In genomic region chr4:44738615-44739014, GRCh38 we compare ENCODE assay signal across 11 cellular contexts. TPM values are rescaled to one million over a fixed set of nuclear protein-coding genes. Genes with fewer than 3 reads are reported as not detected.
DNase-seq lines count a peak whose midpoint lies in the region; ATAC-seq and TF ChIP-seq lines count a peak whose summit lies in the region.
"Had no signal": no experiment of that assay in that cellular context is flagged by ENCODE, and none has a peak within 500 bp of the region (broad histone marks: within the 10 kb centered on the region; RNA-seq: fewer than 3 reads in every experiment).

No MANE protein-coding gene starts in this region.

- H3K27ac ChIP-seq in psoas muscle (no peak overlapping the region), transverse colon (no peak overlapping the region)
- H3K27ac ChIP-seq: C4-2B had no signal

- in situ Hi-C loops in transverse colon (cut with MboI; ENCODE audit: low pct_ligation_motif_present in 1 of 4, low pct_unique_long_range_greater_than_20kb in 1 of 4, low sequenced_read_pairs in 3 of 4) = no loop called here

- H3K4me3 ChIP-seq in psoas muscle (no peak overlapping the region), transverse colon (no peak overlapping the region)

- TF ChIP-seq CTCF in type B pancreatic cell (conservative IDR thresholded peaks at IDR 0.05) = peak; percentile 58
- no peak for TF ChIP-seq CTCF in psoas muscle (IDR thresholded peaks at IDR 0.05)
- TF ChIP-seq CTCF in transverse colon (IDR thresholded peaks at IDR 0.05) = no peak

- no peak overlapping the region for H3K4me3 Mint-ChIP-seq in type B pancreatic cell
- H3K4me3 Mint-ChIP-seq: activated naive CD4-positive, alpha-beta T cell treated with anti-CD3 and anti-CD28 coated beads, Interleukin-2, amount 50 U/mL, for 24 hours had no signal

- H3K9me3 Mint-ChIP-seq in type B pancreatic cell = no peaks in the 10 kb centered on the region
- H3K9me3 Mint-ChIP-seq: activated naive CD4-positive, alpha-beta T cell treated with anti-CD3 and anti-CD28 coated beads, Interleukin-2, amount 50 U/mL, for 24 hours had no signal

- no peak for TF ChIP-seq EP300 in transverse colon (IDR thresholded peaks at IDR 0.05; ENCODE audit: low read depth)

- no peaks in the 10 kb centered on the region for H3K9me3 ChIP-seq in psoas muscle
- no peaks in the 10 kb centered on the region for H3K9me3 ChIP-seq in transverse colon

- H3K4me1 Mint-ChIP-seq in type B pancreatic cell (ENCODE audit: unreplicated experiment) = no peaks in the 10 kb centered on the region
- H3K4me1 Mint-ChIP-seq: activated naive CD4-positive, alpha-beta T cell treated with anti-CD3 and anti-CD28 coated beads, Interleukin-2, amount 50 U/mL, for 24 hours had no signal

- no peaks in the 10 kb centered on the region for H3K36me3 Mint-ChIP-seq in type B pancreatic cell

- TF ChIP-seq POLR2A in transverse colon (IDR thresholded peaks at IDR 0.05) = no peak

- ATAC-seq in HG03159 (IDR thresholded peaks at IDR 0.05; ENCODE audit: unreplicated experiment) (peak; percentile 91), psoas muscle (no peak)

- H3K27me3 ChIP-seq in psoas muscle (ENCODE audit: insufficient read depth in 3 of 3, low read length in 2 of 3) (peaks cover 0 to 2% (median 0%) of the 10 kb centered on the region in 3 donors), transverse colon (peaks cover 10% of the 10 kb centered on the region)

- no peak overlapping the region for H3K27ac Mint-ChIP-seq in type B pancreatic cell
- H3K27ac Mint-ChIP-seq: activated naive CD4-positive, alpha-beta T cell treated with anti-CD3 and anti-CD28 coated beads, Interleukin-2, amount 50 U/mL, for 24 hours had no signal

- peaks cover 10% of the 10 kb centered on the region for H3K27me3 Mint-ChIP-seq in type B pancreatic cell

- intact Hi-C loops in psoas muscle (cut with DNase I) = no loop called here
- intact Hi-C loops in transverse colon (cut with DNase I; ENCODE audit: low total_unique reads) = no loop called here

- H3K36me3 ChIP-seq in psoas muscle (ENCODE audit: insufficient read depth in 1 of 2, low read depth in 1 of 2) = no peaks in the 10 kb centered on the region
- H3K36me3 ChIP-seq in transverse colon = no peaks in the 10 kb centered on the region

- DNase-seq in SKM-1 treated with dmso at 0.1 percent for 144 hours (lab: John Stamatoyannopoulos, UW; ENCODE audit: unreplicated experiment) = peak; percentile 14
- no peak for DNase-seq in SKM-1 (lab: John Stamatoyannopoulos, UW; ENCODE audit: unreplicated experiment)
- peak; percentile 26 for DNase-seq in astrocyte of the hippocampus (ENCODE audit: low read depth, low spot score)
- no peak for DNase-seq in type B pancreatic cell (ENCODE audit: extremely low spot score, unreplicated experiment)
- no peak for DNase-seq in psoas muscle
- no peak for DNase-seq in transverse colon
- no peak for DNase-seq in NCI-H2107 treated with DMSO at 0.1 percent for 48 hours (lab: John Stamatoyannopoulos, UW; ENCODE audit: unreplicated experiment)
- DNase-seq: stimulated activated naive CD4-positive, alpha-beta T cell had no signal

- 46 to 71% (median 70%) methylated on average over 2 of the region's 2 CpGs for WGBS in psoas muscle, 3 donors
- WGBS in transverse colon (ENCODE audit: low coverage in 1 of 2), 2 donors = 43 to 49% methylated on average over 2 of the region's 2 CpGs

- no peaks in the 10 kb centered on the region for H3K4me1 ChIP-seq in psoas muscle
- no peaks in the 10 kb centered on the region for H3K4me1 ChIP-seq in transverse colon

RNA-seq across cellular contexts. Expression of gene GNPDA2, which starts 12.3 kb away (rescaled TPM):
- total RNA-seq in type B pancreatic cell (ENCODE audit: low replicate concordance) (10.1 and 12.0 TPM in 2 replicates), psoas muscle (1 to 10 TPM; 6.1 to 8.6 (median 6.8) TPM), transverse colon (10 to 100 TPM in 1 of 4 donors, 1 to 10 TPM in 3; 2.2 to 16.3 (median 8.7) TPM)
- polyA plus RNA-seq in psoas muscle = 10 to 100 TPM in 1 of 3 donors, 1 to 10 TPM in 2; 4.6 to 18.9 (median 8.5) TPM

Comparison
In these comparisons a context has a peak if more than half of its experiments do, and no peak if none do; other contexts are left out.
1. DNase-seq: peak in SKM-1 treated with dmso at 0.1 percent for 144 hours (single experiment) and astrocyte of the hippocampus (single experiment); none in SKM-1 (single experiment), type B pancreatic cell (single experiment), psoas muscle (0 of 2), transverse colon (single experiment) and NCI-H2107 treated with DMSO at 0.1 percent for 48 hours (single experiment).